In genomic region chr6:38171997-38172738, GRCh38 we compare ENCODE assay signal across 1 cellular context.
TF ChIP-seq lines count a peak whose summit lies in the region.

No MANE protein-coding gene starts in this region.

TF ChIP-seq in WTC11, 78 proteins besides CTCF, POLR2A, EP300 and RAD21 (continued from another document):
- no peak for TF ChIP-seq ATF6 (CRISPR knock-in tag; IDR thresholded peaks at IDR 0.05)
- no peak for TF ChIP-seq FOXP4 (CRISPR knock-in tag; IDR thresholded peaks at IDR 0.05)
- TF ChIP-seq TEAD1 (CRISPR knock-in tag; IDR thresholded peaks at IDR 0.05) = no peak
- TF ChIP-seq ATF3 (CRISPR knock-in tag; conservative IDR thresholded peaks at IDR 0.05) = no peak
- no peak for TF ChIP-seq NR3C1 (CRISPR knock-in tag; conservative IDR thresholded peaks at IDR 0.05; ENCODE audit: low read depth)
- no peak for TF ChIP-seq ZBTB43 (CRISPR knock-in tag; IDR thresholded peaks at IDR 0.05)
- TF ChIP-seq STAT6 (CRISPR knock-in tag; conservative IDR thresholded peaks at IDR 0.05; ENCODE audit: low read depth) = no peak
- TF ChIP-seq ZNF425 (CRISPR knock-in tag; conservative IDR thresholded peaks at IDR 0.05) = no peak
- no peak for TF ChIP-seq JUN (CRISPR knock-in tag; IDR thresholded peaks at IDR 0.05)
- TF ChIP-seq ATF2 (CRISPR knock-in tag; IDR thresholded peaks at IDR 0.05; ENCODE audit: borderline replicate concordance, low read depth) = no peak
- TF ChIP-seq NR2C2 (CRISPR knock-in tag; IDR thresholded peaks at IDR 0.05) = no peak
- no peak for TF ChIP-seq MXD4 (CRISPR knock-in tag; IDR thresholded peaks at IDR 0.05; ENCODE audit: borderline replicate concordance)
- TF ChIP-seq HMGA2 (CRISPR knock-in tag; IDR thresholded peaks at IDR 0.05) = no peak
